In genomic region chr9:74336161-74336560, GRCh38 we compare ENCODE assay signal across 34 cellular contexts.
"Had no signal": no experiment of that assay in that cellular context is flagged by ENCODE, and none has a peak within 500 bp of the region (broad histone marks: within the 10 kb centered on the region; RNA-seq: fewer than 3 reads in every experiment).

No MANE protein-coding gene starts in this region.

- H3K4me3 ChIP-seq: adrenal gland, ascending aorta, esophagus muscularis mucosa, gastroesophageal sphincter, heart right ventricle had no signal

- H3K36me3 Mint-ChIP-seq: activated CD4-positive, alpha-beta memory T cell treated with anti-CD3 and anti-CD28 coated beads for 36 hours; activated CD8-positive, alpha-beta memory T cell treated with anti-CD3 and anti-CD28 coated beads, Interleukin-2, amount 10 ng/mL, durations not matched to agents 7 days and 5 days; activated naive CD4-positive, alpha-beta T cell treated with anti-CD3 and anti-CD28 coated beads, Interleukin-2, amount 50 U/mL, for 24 hours; activated naive CD8-positive, alpha-beta T cell treated with anti-CD3 and anti-CD28 coated beads for 36 hours; T-cell had no signal

- FAIRE-seq: colon had no signal

- DNase-seq: activated B cell treated with CpG ODN at 0.5 μM for 24 hours; activated CD4-positive, alpha-beta memory T cell treated with anti-CD3 and anti-CD28 coated beads for 36 hours; activated CD4-positive, alpha-beta T cell treated with anti-CD3 and anti-CD28 coated beads for 48 hours; activated CD8-positive, alpha-beta memory T cell treated with anti-CD3 and anti-CD28 coated beads, Interleukin-2, amount 10 ng/mL, durations not matched to agents 7 days and 5 days; activated CD8-positive, alpha-beta memory T cell treated with anti-CD3 and anti-CD28 coated beads, Interleukin-2, amount 50 U/mL, for 4 hours; activated CD8-positive, alpha-beta T cell treated with anti-CD3 and anti-CD28 coated beads, Interleukin-2, amount 10 ng/mL, durations not matched to agents 7 days and 5 days; activated effector memory CD4-positive, alpha-beta T cell treated with anti-CD3 and anti-CD28 coated beads, Interleukin-2, amount 50 U/mL, for 16 hours; activated naive CD4-positive, alpha-beta T cell treated with anti-CD3 and anti-CD28 coated beads for 36 hours; activated naive CD8-positive, alpha-beta T cell treated with anti-CD3 and anti-CD28 coated beads for 36 hours; activated naive CD8-positive, alpha-beta T cell treated with anti-CD3 and anti-CD28 coated beads, Interleukin-2, amount 50 U/mL, for 24 hours; activated T-cell treated with anti-CD3 and anti-CD28 coated beads, Interleukin-2, amount 50 U/mL, for 1 hour; activated T-cell treated with anti-CD3 and anti-CD28 coated beads, Interleukin-2, amount 50 U/mL, for 48 hours; adrenal gland; brain microvascular endothelial cell; caudate nucleus; cortex of kidney; dermis blood vessel endothelial cell; effector CD4-positive, alpha-beta T cell; effector memory CD8-positive, alpha-beta T cell; erythroblast; foreskin melanocyte; heart right ventricle; T-cell; T-helper 9 cell; WERI-Rb-1 had no signal

- H3K36me3 ChIP-seq: adrenal gland, ascending aorta, brain microvascular endothelial cell, esophagus muscularis mucosa, gastroesophageal sphincter, heart right ventricle, WERI-Rb-1 had no signal

- ATAC-seq: activated CD4-positive, CD25-positive, alpha-beta regulatory T cell treated with anti-CD3 and anti-CD28 coated beads, Interleukin-2, amount 50 U/mL, for 24 hours; activated CD8-positive, alpha-beta memory T cell treated with anti-CD3 and anti-CD28 coated beads, Interleukin-2, amount 10 ng/mL, durations not matched to agents 7 days and 5 days; activated CD8-positive, alpha-beta T cell treated with anti-CD3 and anti-CD28 coated beads, Interleukin-2, amount 10 ng/mL, durations not matched to agents 7 days and 5 days; activated naive CD8-positive, alpha-beta T cell treated with anti-CD3 and anti-CD28 coated beads, Interleukin-2, amount 50 U/mL, for 24 hours; effector memory CD8-positive, alpha-beta T cell; gastroesophageal sphincter; heart right ventricle; T-cell had no signal

- H3K9me3 ChIP-seq: adrenal gland, ascending aorta, esophagus muscularis mucosa, gastroesophageal sphincter had no signal

- H3K27ac Mint-ChIP-seq: activated B cell treated with CpG ODN at 0.5 μM for 24 hours; activated CD4-positive, alpha-beta memory T cell treated with anti-CD3 and anti-CD28 coated beads for 36 hours; activated CD8-positive, alpha-beta memory T cell treated with anti-CD3 and anti-CD28 coated beads, Interleukin-2, amount 10 ng/mL, durations not matched to agents 7 days and 5 days; activated CD8-positive, alpha-beta T cell treated with anti-CD3 and anti-CD28 coated beads, Interleukin-2, amount 10 ng/mL, durations not matched to agents 7 days and 5 days; activated naive CD4-positive, alpha-beta T cell treated with anti-CD3 and anti-CD28 coated beads for 36 hours; activated naive CD4-positive, alpha-beta T cell treated with anti-CD3 and anti-CD28 coated beads, Interleukin-2, amount 50 U/mL, for 24 hours; activated naive CD8-positive, alpha-beta T cell treated with anti-CD3 and anti-CD28 coated beads for 36 hours; activated naive CD8-positive, alpha-beta T cell treated with anti-CD3 and anti-CD28 coated beads, Interleukin-2, amount 50 U/mL, for 24 hours; activated T-helper 1 cell treated with anti-CD3 and anti-CD28 coated beads, Interleukin-12 subunit alpha, Interleukin-12 subunit beta, Interleukin-2, Interleukin-4 antibody, amounts not matched to agents 30 ng/mL and 10 ng/mL and 1 ng/mL, durations not matched to agents 14 hours and 24 hours and 36 hours; activated T-helper 2 cell treated with anti-CD3 and anti-CD28 coated beads, Interferon-gamma antibody, Interleukin-2, Interleukin-4, amounts not matched to agents 10 μg/mL and 5 μg/mL and 100 μg/mL, durations not matched to agents 14 hours and 24 hours and 36 hours; effector memory CD8-positive, alpha-beta T cell; T-cell; T-helper 1 cell treated with Interleukin-12 subunit alpha and Interleukin-12 subunit beta and Interleukin-4 antibody, amounts not matched to agents 30 μg/mL and 1 μg/mL, for 36 hours had no signal

- H3K27me3 ChIP-seq: adrenal gland, ascending aorta, brain microvascular endothelial cell, esophagus muscularis mucosa had no signal

- H3K4me3 Mint-ChIP-seq: activated B cell treated with CpG ODN at 0.5 μM for 24 hours; activated CD4-positive, alpha-beta memory T cell treated with anti-CD3 and anti-CD28 coated beads for 36 hours; activated CD8-positive, alpha-beta memory T cell treated with anti-CD3 and anti-CD28 coated beads, Interleukin-2, amount 10 ng/mL, durations not matched to agents 7 days and 5 days; activated CD8-positive, alpha-beta T cell treated with anti-CD3 and anti-CD28 coated beads, Interleukin-2, amount 10 ng/mL, durations not matched to agents 7 days and 5 days; activated naive CD4-positive, alpha-beta T cell treated with anti-CD3 and anti-CD28 coated beads for 36 hours; activated naive CD4-positive, alpha-beta T cell treated with anti-CD3 and anti-CD28 coated beads, Interleukin-2, amount 50 U/mL, for 24 hours; activated naive CD8-positive, alpha-beta T cell treated with anti-CD3 and anti-CD28 coated beads for 36 hours; activated naive CD8-positive, alpha-beta T cell treated with anti-CD3 and anti-CD28 coated beads, Interleukin-2, amount 50 U/mL, for 24 hours; activated T-helper 1 cell treated with anti-CD3 and anti-CD28 coated beads, Interleukin-12 subunit alpha, Interleukin-12 subunit beta, Interleukin-2, Interleukin-4 antibody, amounts not matched to agents 30 ng/mL and 10 ng/mL and 1 ng/mL, durations not matched to agents 14 hours and 24 hours and 36 hours; effector memory CD8-positive, alpha-beta T cell; T-cell; T-helper 1 cell treated with Interleukin-12 subunit alpha and Interleukin-12 subunit beta and Interleukin-4 antibody, amounts not matched to agents 30 μg/mL and 1 μg/mL, for 36 hours had no signal

- H3K27me3 Mint-ChIP-seq: activated B cell treated with CpG ODN at 0.5 μM for 24 hours; activated CD4-positive, alpha-beta memory T cell treated with anti-CD3 and anti-CD28 coated beads for 36 hours; activated CD8-positive, alpha-beta memory T cell treated with anti-CD3 and anti-CD28 coated beads, Interleukin-2, amount 10 ng/mL, durations not matched to agents 7 days and 5 days; activated naive CD4-positive, alpha-beta T cell treated with anti-CD3 and anti-CD28 coated beads, Interleukin-2, amount 50 U/mL, for 24 hours; activated naive CD8-positive, alpha-beta T cell treated with anti-CD3 and anti-CD28 coated beads for 36 hours; activated naive CD8-positive, alpha-beta T cell treated with anti-CD3 and anti-CD28 coated beads, Interleukin-2, amount 50 U/mL, for 24 hours; effector memory CD8-positive, alpha-beta T cell; T-cell had no signal

- H3K4me1 ChIP-seq: adrenal gland, ascending aorta, esophagus muscularis mucosa, gastroesophageal sphincter, heart right ventricle had no signal

- H3K27ac ChIP-seq: adrenal gland, ascending aorta, brain microvascular endothelial cell, esophagus muscularis mucosa, gastroesophageal sphincter, heart right ventricle, WERI-Rb-1 had no signal

- H3K4me1 Mint-ChIP-seq: activated naive CD4-positive, alpha-beta T cell treated with anti-CD3 and anti-CD28 coated beads, Interleukin-2, amount 50 U/mL, for 24 hours; activated naive CD8-positive, alpha-beta T cell treated with anti-CD3 and anti-CD28 coated beads, Interleukin-2, amount 50 U/mL, for 24 hours had no signal

- H3K9me3 Mint-ChIP-seq: activated B cell treated with CpG ODN at 0.5 μM for 24 hours; activated CD4-positive, alpha-beta memory T cell treated with anti-CD3 and anti-CD28 coated beads for 36 hours; activated naive CD4-positive, alpha-beta T cell treated with anti-CD3 and anti-CD28 coated beads for 36 hours; activated naive CD8-positive, alpha-beta T cell treated with anti-CD3 and anti-CD28 coated beads for 36 hours; activated naive CD8-positive, alpha-beta T cell treated with anti-CD3 and anti-CD28 coated beads, Interleukin-2, amount 50 U/mL, for 24 hours had no signal
